In genomic region chr5:26343801-26344310, GRCh38 we compare ENCODE assay signal across 26 cellular contexts.
"Had no signal": no experiment of that assay in that cellular context is flagged by ENCODE, and none has a peak within 500 bp of the region (broad histone marks: within the 10 kb centered on the region; RNA-seq: fewer than 3 reads in every experiment).

No MANE protein-coding gene starts in this region.

- ATAC-seq: effector memory CD8-positive, alpha-beta T cell; heart right ventricle; left cardiac atrium; left ventricle myocardium superior; lower lobe of right lung; naive thymus-derived CD8-positive, alpha-beta T cell; pancreas; sciatic nerve; stimulated activated naive CD8-positive, alpha-beta T cell treated with anti-CD3 and anti-CD28 coated beads, Interleukin-15, amount 100 ng/mL, for 72 hours; upper lobe of right lung had no signal

- H3K4me3 ChIP-seq: esophagus squamous epithelium, heart right ventricle, lower lobe of right lung, pancreas, right atrium auricular region, smooth muscle cell, suprapubic skin, transverse colon, upper lobe of right lung, uterus had no signal

- DNase-seq: cortex of kidney; effector memory CD8-positive, alpha-beta T cell; erythroblast; esophagus squamous epithelium; foreskin melanocyte; glutamatergic neuron; heart right ventricle; hippocampal formation; left cardiac atrium; left ventricle myocardium superior; lower lobe of right lung; naive thymus-derived CD8-positive, alpha-beta T cell; pancreas; stimulated activated CD4-positive, alpha-beta T cell treated with anti-CD3 and anti-CD28 coated beads, Interleukin-12 subunit alpha, Interleukin-12 subunit beta, amount 100 ng/mL, for 4 hours; stimulated activated CD4-positive, alpha-beta T cell treated with anti-CD3 and anti-CD28 coated beads, Interleukin-1b, Interleukin-23, amount 100 ng/mL, for 48 hours; stimulated activated CD4-positive, alpha-beta T cell treated with anti-CD3 and anti-CD28 coated beads, Interleukin-4, amount 100 ng/mL, for 1 hour; stimulated activated CD8-positive, alpha-beta memory T cell treated with anti-CD3 and anti-CD28 coated beads, Interleukin-4, amount 100 ng/mL, for 48 hours; stimulated activated naive CD4-positive, alpha-beta T cell; stimulated activated naive CD8-positive, alpha-beta T cell treated with anti-CD3 and anti-CD28 coated beads, Interleukin-15, amount 100 ng/mL, for 72 hours; transverse colon; upper lobe of right lung; uterus had no signal
